In genomic region chr9:125749287-125749935, GRCh38 we compare ENCODE assay signal across 1 cellular context.
TF ChIP-seq lines count a peak whose summit lies in the region.

No MANE protein-coding gene starts in this region.

TF ChIP-seq in GM12878, 131 proteins besides CTCF, POLR2A, EP300 and RAD21:
- TF ChIP-seq MLLT1 (IDR thresholded peaks at IDR 0.05) (peak; percentile 25; the same call in 1 of the 2 replicates), SUPT20H (IDR thresholded peaks at IDR 0.05; ENCODE audit: borderline replicate concordance, control insufficient read depth, low read depth, low read length) (no peak)
TF ChIP-seq in GM12878: peak in this region for 1.
